ENCODE assay signal across 8 cellular contexts in genomic region chr4:7771541-7772507, GRCh38.
A peak's percentile ranks its signal among the peaks of the same experiment; 100 is the strongest.
DNase-seq lines count a peak whose midpoint lies in the region; ATAC-seq and TF ChIP-seq lines count a peak whose summit lies in the region.

No MANE protein-coding gene starts in this region.

- DNase-seq in left kidney (ENCODE audit: low read depth, low spot score) (peak; percentile 82), DMS 273 treated with DMSO at 0.1 percent for 48 hours (lab: John Stamatoyannopoulos, UW) (no peak), cardiac septum (ENCODE audit: low spot score) (no peak), dermis blood vessel endothelial cell (no peak)
- no peak for DNase-seq in stimulated activated CD4-positive, alpha-beta T cell treated with anti-CD3 and anti-CD28 coated beads, Interleukin-1b, Interleukin-23, amount 100 ng/mL, for 48 hours

- TF ChIP-seq POLR2A in GM18505 (IDR thresholded peaks at IDR 0.05; ENCODE audit: borderline replicate concordance, extremely low read depth, insufficient read depth, insufficient read length), result no peak

- intact Hi-C loops in cardiac septum (cut with DNase I), result no loop called here

- ATAC-seq in GM18505 (IDR thresholded peaks at IDR 0.05; ENCODE audit: unreplicated experiment), result peak; percentile 88
- peak; percentile 96 for ATAC-seq in GM21367 (IDR thresholded peaks at IDR 0.05; ENCODE audit: unreplicated experiment)
- peak; percentile 86 for ATAC-seq in HG03196 (IDR thresholded peaks at IDR 0.05; ENCODE audit: unreplicated experiment)
